In genomic region chr1:35962952-35963351, GRCh38 we compare ENCODE assay signal across 1 cellular context.
TF ChIP-seq lines count a peak whose summit lies in the region.

No MANE protein-coding gene starts in this region.

TF ChIP-seq in K562, 482 proteins besides CTCF, POLR2A, EP300 and RAD21 (continued from another document and continues in another):
- TF ChIP-seq, protein P1, sequence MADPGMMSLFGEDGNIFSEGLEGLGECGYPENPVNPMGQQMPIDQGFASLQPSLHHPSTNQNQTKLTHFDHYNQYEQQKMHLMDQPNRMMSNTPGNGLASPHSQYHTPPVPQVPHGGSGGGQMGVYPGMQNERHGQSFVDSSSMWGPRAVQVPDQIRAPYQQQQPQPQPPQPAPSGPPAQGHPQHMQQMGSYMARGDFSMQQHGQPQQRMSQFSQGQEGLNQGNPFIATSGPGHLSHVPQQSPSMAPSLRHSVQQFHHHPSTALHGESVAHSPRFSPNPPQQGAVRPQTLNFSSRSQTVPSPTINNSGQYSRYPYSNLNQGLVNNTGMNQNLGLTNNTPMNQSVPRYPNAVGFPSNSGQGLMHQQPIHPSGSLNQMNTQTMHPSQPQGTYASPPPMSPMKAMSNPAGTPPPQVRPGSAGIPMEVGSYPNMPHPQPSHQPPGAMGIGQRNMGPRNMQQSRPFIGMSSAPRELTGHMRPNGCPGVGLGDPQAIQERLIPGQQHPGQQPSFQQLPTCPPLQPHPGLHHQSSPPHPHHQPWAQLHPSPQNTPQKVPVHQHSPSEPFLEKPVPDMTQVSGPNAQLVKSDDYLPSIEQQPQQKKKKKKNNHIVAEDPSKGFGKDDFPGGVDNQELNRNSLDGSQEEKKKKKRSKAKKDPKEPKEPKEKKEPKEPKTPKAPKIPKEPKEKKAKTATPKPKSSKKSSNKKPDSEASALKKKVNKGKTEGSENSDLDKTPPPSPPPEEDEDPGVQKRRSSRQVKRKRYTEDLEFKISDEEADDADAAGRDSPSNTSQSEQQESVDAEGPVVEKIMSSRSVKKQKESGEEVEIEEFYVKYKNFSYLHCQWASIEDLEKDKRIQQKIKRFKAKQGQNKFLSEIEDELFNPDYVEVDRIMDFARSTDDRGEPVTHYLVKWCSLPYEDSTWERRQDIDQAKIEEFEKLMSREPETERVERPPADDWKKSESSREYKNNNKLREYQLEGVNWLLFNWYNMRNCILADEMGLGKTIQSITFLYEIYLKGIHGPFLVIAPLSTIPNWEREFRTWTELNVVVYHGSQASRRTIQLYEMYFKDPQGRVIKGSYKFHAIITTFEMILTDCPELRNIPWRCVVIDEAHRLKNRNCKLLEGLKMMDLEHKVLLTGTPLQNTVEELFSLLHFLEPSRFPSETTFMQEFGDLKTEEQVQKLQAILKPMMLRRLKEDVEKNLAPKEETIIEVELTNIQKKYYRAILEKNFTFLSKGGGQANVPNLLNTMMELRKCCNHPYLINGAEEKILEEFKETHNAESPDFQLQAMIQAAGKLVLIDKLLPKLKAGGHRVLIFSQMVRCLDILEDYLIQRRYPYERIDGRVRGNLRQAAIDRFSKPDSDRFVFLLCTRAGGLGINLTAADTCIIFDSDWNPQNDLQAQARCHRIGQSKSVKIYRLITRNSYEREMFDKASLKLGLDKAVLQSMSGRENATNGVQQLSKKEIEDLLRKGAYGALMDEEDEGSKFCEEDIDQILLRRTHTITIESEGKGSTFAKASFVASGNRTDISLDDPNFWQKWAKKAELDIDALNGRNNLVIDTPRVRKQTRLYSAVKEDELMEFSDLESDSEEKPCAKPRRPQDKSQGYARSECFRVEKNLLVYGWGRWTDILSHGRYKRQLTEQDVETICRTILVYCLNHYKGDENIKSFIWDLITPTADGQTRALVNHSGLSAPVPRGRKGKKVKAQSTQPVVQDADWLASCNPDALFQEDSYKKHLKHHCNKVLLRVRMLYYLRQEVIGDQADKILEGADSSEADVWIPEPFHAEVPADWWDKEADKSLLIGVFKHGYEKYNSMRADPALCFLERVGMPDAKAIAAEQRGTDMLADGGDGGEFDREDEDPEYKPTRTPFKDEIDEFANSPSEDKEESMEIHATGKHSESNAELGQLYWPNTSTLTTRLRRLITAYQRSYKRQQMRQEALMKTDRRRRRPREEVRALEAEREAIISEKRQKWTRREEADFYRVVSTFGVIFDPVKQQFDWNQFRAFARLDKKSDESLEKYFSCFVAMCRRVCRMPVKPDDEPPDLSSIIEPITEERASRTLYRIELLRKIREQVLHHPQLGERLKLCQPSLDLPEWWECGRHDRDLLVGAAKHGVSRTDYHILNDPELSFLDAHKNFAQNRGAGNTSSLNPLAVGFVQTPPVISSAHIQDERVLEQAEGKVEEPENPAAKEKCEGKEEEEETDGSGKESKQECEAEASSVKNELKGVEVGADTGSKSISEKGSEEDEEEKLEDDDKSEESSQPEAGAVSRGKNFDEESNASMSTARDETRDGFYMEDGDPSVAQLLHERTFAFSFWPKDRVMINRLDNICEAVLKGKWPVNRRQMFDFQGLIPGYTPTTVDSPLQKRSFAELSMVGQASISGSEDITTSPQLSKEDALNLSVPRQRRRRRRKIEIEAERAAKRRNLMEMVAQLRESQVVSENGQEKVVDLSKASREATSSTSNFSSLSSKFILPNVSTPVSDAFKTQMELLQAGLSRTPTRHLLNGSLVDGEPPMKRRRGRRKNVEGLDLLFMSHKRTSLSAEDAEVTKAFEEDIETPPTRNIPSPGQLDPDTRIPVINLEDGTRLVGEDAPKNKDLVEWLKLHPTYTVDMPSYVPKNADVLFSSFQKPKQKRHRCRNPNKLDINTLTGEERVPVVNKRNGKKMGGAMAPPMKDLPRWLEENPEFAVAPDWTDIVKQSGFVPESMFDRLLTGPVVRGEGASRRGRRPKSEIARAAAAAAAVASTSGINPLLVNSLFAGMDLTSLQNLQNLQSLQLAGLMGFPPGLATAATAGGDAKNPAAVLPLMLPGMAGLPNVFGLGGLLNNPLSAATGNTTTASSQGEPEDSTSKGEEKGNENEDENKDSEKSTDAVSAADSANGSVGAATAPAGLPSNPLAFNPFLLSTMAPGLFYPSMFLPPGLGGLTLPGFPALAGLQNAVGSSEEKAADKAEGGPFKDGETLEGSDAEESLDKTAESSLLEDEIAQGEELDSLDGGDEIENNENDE (IDR thresholded peaks at IDR 0.05; ENCODE audit: low read depth, low read length) = no peak
- TF ChIP-seq, protein P2, sequence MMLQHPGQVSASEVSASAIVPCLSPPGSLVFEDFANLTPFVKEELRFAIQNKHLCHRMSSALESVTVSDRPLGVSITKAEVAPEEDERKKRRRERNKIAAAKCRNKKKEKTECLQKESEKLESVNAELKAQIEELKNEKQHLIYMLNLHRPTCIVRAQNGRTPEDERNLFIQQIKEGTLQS (IDR thresholded peaks at IDR 0.05) = no peak
- TF ChIP-seq, protein P2 (CRISPR knock-in tag; conservative IDR thresholded peaks at IDR 0.05) = no peak
- TF ChIP-seq KDM1A (IDR thresholded peaks at IDR 0.05) (peak; percentile 81 to 82; a peak in 3 of 4 replicates), HDAC1 (IDR thresholded peaks at IDR 0.05) (peak in 1 of 2 experiments; percentile 58; a peak in 2 of 4 replicates), TCF3 (CRISPR knock-in tag; IDR thresholded peaks at IDR 0.05) (0 out of 2 replicates have a peak, but pooled peaks have one; percentile 15), CBX3 (IDR thresholded peaks at IDR 0.05; ENCODE audit: borderline replicate concordance in 1 of 2, low read length in 2 of 2) (no peak), PRDM10 (IDR thresholded peaks at IDR 0.05; ENCODE audit: partially characterized antibody) (no peak), CEBPB (tag; IDR thresholded peaks at IDR 0.05) (peak; percentile 74), NCOR1 (IDR thresholded peaks at IDR 0.05) (peak; percentile 58), NR4A1 (CRISPR knock-in tag; IDR thresholded peaks at IDR 0.05) (no peak), NR4A1 (tag; IDR thresholded peaks at IDR 0.05) (no peak), SNIP1 (IDR thresholded peaks at IDR 0.05; ENCODE audit: low read depth) (no peak), ZNF3 (CRISPR knock-in tag; IDR thresholded peaks at IDR 0.05) (no peak), CBFA2T2 (conservative IDR thresholded peaks at IDR 0.05) (peak; percentile 59), BDP1 (IDR thresholded peaks at IDR 0.05; ENCODE audit: insufficient read depth, insufficient read length) (no peak), ARID1B (IDR thresholded peaks at IDR 0.05) (peak; percentile 43), CREB1 (IDR thresholded peaks at IDR 0.05) (no peak), CREB1 (CRISPR knock-in tag; IDR thresholded peaks at IDR 0.05) (no peak), LCOR (CRISPR knock-in tag; IDR thresholded peaks at IDR 0.05) (no peak), TAL1 (IDR thresholded peaks at IDR 0.05) (peak; percentile 36; the same call in 1 of the 2 replicates), MEIS2 (IDR thresholded peaks at IDR 0.05; ENCODE audit: partially characterized antibody) (peak; percentile 47)
- TF ChIP-seq, protein P3, sequence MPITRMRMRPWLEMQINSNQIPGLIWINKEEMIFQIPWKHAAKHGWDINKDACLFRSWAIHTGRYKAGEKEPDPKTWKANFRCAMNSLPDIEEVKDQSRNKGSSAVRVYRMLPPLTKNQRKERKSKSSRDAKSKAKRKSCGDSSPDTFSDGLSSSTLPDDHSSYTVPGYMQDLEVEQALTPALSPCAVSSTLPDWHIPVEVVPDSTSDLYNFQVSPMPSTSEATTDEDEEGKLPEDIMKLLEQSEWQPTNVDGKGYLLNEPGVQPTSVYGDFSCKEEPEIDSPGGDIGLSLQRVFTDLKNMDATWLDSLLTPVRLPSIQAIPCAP (CRISPR knock-in tag; IDR thresholded peaks at IDR 0.05; ENCODE audit: borderline replicate concordance) = no peak
- TF ChIP-seq, protein P4, sequence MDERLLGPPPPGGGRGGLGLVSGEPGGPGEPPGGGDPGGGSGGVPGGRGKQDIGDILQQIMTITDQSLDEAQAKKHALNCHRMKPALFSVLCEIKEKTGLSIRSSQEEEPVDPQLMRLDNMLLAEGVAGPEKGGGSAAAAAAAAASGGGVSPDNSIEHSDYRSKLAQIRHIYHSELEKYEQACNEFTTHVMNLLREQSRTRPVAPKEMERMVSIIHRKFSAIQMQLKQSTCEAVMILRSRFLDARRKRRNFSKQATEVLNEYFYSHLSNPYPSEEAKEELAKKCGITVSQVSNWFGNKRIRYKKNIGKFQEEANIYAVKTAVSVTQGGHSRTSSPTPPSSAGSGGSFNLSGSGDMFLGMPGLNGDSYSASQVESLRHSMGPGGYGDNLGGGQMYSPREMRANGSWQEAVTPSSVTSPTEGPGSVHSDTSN (CRISPR knock-in tag; IDR thresholded peaks at IDR 0.05; ENCODE audit: low read depth) = no peak
- TF ChIP-seq, protein P4 (tag; conservative IDR thresholded peaks at IDR 0.05; ENCODE audit: low read depth) = peak; percentile 74
- TF ChIP-seq, protein P5, sequence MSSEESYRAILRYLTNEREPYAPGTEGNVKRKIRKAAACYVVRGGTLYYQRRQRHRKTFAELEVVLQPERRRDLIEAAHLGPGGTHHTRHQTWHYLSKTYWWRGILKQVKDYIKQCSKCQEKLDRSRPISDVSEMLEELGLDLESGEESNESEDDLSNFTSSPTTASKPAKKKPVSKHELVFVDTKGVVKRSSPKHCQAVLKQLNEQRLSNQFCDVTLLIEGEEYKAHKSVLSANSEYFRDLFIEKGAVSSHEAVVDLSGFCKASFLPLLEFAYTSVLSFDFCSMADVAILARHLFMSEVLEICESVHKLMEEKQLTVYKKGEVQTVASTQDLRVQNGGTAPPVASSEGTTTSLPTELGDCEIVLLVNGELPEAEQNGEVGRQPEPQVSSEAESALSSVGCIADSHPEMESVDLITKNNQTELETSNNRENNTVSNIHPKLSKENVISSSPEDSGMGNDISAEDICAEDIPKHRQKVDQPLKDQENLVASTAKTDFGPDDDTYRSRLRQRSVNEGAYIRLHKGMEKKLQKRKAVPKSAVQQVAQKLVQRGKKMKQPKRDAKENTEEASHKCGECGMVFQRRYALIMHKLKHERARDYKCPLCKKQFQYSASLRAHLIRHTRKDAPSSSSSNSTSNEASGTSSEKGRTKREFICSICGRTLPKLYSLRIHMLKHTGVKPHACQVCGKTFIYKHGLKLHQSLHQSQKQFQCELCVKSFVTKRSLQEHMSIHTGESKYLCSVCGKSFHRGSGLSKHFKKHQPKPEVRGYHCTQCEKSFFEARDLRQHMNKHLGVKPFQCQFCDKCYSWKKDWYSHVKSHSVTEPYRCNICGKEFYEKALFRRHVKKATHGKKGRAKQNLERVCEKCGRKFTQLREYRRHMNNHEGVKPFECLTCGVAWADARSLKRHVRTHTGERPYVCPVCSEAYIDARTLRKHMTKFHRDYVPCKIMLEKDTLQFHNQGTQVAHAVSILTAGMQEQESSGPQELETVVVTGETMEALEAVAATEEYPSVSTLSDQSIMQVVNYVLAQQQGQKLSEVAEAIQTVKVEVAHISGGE (CRISPR knock-in tag; IDR thresholded peaks at IDR 0.05) = no peak
- TF ChIP-seq, protein P6, sequence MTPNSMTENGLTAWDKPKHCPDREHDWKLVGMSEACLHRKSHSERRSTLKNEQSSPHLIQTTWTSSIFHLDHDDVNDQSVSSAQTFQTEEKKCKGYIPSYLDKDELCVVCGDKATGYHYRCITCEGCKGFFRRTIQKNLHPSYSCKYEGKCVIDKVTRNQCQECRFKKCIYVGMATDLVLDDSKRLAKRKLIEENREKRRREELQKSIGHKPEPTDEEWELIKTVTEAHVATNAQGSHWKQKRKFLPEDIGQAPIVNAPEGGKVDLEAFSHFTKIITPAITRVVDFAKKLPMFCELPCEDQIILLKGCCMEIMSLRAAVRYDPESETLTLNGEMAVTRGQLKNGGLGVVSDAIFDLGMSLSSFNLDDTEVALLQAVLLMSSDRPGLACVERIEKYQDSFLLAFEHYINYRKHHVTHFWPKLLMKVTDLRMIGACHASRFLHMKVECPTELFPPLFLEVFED (CRISPR knock-in tag; conservative IDR thresholded peaks at IDR 0.05) = no peak
- TF ChIP-seq, protein P7, sequence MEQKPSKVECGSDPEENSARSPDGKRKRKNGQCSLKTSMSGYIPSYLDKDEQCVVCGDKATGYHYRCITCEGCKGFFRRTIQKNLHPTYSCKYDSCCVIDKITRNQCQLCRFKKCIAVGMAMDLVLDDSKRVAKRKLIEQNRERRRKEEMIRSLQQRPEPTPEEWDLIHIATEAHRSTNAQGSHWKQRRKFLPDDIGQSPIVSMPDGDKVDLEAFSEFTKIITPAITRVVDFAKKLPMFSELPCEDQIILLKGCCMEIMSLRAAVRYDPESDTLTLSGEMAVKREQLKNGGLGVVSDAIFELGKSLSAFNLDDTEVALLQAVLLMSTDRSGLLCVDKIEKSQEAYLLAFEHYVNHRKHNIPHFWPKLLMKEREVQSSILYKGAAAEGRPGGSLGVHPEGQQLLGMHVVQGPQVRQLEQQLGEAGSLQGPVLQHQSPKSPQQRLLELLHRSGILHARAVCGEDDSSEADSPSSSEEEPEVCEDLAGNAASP (IDR thresholded peaks at IDR 0.05) = 0 out of 2 replicates have a peak, but pooled peaks have one; percentile 34
